In the genomic region with DNA sequence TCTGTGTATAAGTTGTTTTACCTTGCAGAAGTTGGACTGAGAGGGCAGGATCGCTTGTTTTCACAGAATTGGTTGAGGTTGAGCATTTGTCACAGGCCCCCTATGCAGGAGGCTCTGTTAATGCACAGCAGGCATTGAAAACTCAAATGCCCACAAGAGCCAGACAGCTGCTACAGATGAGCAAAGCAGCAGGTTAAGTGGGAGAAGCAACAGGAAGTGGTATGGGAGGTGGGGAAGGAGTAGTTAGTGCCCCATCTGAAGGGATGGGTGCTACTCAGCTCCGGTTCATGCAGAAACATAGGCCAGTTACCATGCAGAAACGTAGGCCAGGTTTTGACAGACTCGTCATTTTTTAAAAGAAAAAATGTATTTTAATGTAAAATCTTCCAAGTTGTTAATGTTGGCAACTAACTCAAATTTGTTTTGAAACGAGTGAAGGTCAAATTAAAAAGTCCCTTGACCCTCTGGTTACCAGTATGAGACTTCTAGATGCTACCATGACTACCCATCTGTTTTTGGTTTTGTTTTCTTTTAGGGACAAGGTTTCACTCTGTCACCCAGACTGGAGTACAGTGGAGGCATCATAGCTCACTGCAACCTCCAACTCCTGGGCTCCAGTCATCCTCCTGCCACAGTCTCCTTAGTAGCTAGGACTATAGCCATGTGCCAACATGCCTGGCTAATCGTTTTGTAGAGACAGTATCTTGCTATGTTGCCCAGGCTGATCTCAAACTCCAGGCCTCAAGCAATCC, we compare ENCODE assay signal across 1 cellular context.
TF ChIP-seq lines count a peak whose summit lies in the region.

No MANE protein-coding gene starts in this region.

TF ChIP-seq in IMR-90, 13 proteins besides CTCF, POLR2A, EP300 and RAD21 (continued from another document):
- TF ChIP-seq, protein P1, sequence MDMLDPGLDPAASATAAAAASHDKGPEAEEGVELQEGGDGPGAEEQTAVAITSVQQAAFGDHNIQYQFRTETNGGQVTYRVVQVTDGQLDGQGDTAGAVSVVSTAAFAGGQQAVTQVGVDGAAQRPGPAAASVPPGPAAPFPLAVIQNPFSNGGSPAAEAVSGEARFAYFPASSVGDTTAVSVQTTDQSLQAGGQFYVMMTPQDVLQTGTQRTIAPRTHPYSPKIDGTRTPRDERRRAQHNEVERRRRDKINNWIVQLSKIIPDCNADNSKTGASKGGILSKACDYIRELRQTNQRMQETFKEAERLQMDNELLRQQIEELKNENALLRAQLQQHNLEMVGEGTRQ (IDR thresholded peaks at IDR 0.05; ENCODE audit: low read depth, low read length), result no peak
- TF ChIP-seq RFX5 (IDR thresholded peaks at IDR 0.05; ENCODE audit: low read depth, low read length), result no peak
- no peak for TF ChIP-seq RCOR1 (IDR thresholded peaks at IDR 0.05; ENCODE audit: insufficient replicate concordance, low read length)
- TF ChIP-seq BHLHE40 (IDR thresholded peaks at IDR 0.05; ENCODE audit: low read depth, low read length), result no peak
- TF ChIP-seq, protein P2, sequence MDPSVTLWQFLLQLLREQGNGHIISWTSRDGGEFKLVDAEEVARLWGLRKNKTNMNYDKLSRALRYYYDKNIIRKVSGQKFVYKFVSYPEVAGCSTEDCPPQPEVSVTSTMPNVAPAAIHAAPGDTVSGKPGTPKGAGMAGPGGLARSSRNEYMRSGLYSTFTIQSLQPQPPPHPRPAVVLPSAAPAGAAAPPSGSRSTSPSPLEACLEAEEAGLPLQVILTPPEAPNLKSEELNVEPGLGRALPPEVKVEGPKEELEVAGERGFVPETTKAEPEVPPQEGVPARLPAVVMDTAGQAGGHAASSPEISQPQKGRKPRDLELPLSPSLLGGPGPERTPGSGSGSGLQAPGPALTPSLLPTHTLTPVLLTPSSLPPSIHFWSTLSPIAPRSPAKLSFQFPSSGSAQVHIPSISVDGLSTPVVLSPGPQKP (IDR thresholded peaks at IDR 0.05; ENCODE audit: borderline replicate concordance, low read depth, low read length), result no peak
- TF ChIP-seq MAFK (IDR thresholded peaks at IDR 0.05; ENCODE audit: low read depth, low read length), result no peak
- no peak for TF ChIP-seq NFE2L2 (IDR thresholded peaks at IDR 0.05; ENCODE audit: low read depth, low read length)
- no peak for TF ChIP-seq FOS (IDR thresholded peaks at IDR 0.05; ENCODE audit: low read depth, low read length)
- TF ChIP-seq MAZ (IDR thresholded peaks at IDR 0.05; ENCODE audit: borderline replicate concordance, low read depth, low read length), result no peak
- no peak for TF ChIP-seq MXI1 (IDR thresholded peaks at IDR 0.05; ENCODE audit: borderline replicate concordance, low read depth, low read length)
- no peak for TF ChIP-seq CHD1 (IDR thresholded peaks at IDR 0.05; ENCODE audit: low read depth, low read length)
- no peak for TF ChIP-seq CEBPB (IDR thresholded peaks at IDR 0.05; ENCODE audit: low read depth, low read length)
